ENCODE assay signal across 24 cellular contexts in genomic region chr6:95636552-95637376, GRCh38.
"Had no signal": no experiment of that assay in that cellular context is flagged by ENCODE, and none has a peak within 500 bp of the region (broad histone marks: within the 10 kb centered on the region; RNA-seq: fewer than 3 reads in every experiment).

No MANE protein-coding gene starts in this region.

- H3K4me3 ChIP-seq: ascending aorta, breast epithelium, gastrocnemius medialis, left ventricle myocardium inferior, pancreas, skin epidermis, suprapubic skin had no signal

- H3K9me3 ChIP-seq: ascending aorta, breast epithelium, gastrocnemius medialis, pancreas, suprapubic skin had no signal

- DNase-seq: activated CD4-positive, alpha-beta T cell treated with anti-CD3 and anti-CD28 coated beads, Interleukin-2, amount 50 U/mL, for 1 hour; activated CD8-positive, alpha-beta memory T cell treated with anti-CD3 and anti-CD28 coated beads for 24 hours; activated gamma-delta T cell treated with Interleukin-2 at 50 U/mL for 16 hours; activated naive CD8-positive, alpha-beta T cell treated with anti-CD3 and anti-CD28 coated beads, Interleukin-2, amount 10 ng/mL, durations not matched to agents 7 days and 5 days; cerebellar nuclear complex; gastrocnemius medialis; islet precursor cell; left ventricle myocardium inferior; naive B cell; retina; stimulated activated CD4-positive, alpha-beta T cell treated with anti-CD3 and anti-CD28 coated beads, Interleukin-15, amount 100 ng/mL, for 24 hours; stimulated activated CD4-positive, alpha-beta T cell treated with anti-CD3 and anti-CD28 coated beads, Interleukin-4, amount 100 ng/mL, for 1 hour; stimulated activated naive CD4-positive, alpha-beta T cell treated with Interleukin-2 at 50 U/mL for 16 hours; T-cell; T-helper 9 cell had no signal

- H3K27me3 ChIP-seq: ascending aorta, breast epithelium, gastrocnemius medialis, pancreas, suprapubic skin had no signal

- H3K4me3 Mint-ChIP-seq: activated naive CD8-positive, alpha-beta T cell treated with anti-CD3 and anti-CD28 coated beads, Interleukin-2, amount 10 ng/mL, durations not matched to agents 7 days and 5 days; dendritic cell treated with granulocyte-macrophage colony-stimulating factor and Interleukin-4, amounts not matched to agents 40 ng/mL and 50 ng/mL, for 4 days; naive B cell; T-cell; type B pancreatic cell had no signal

- ATAC-seq: activated CD4-positive, CD25-positive, alpha-beta regulatory T cell treated with anti-CD3 and anti-CD28 coated beads, Interleukin-2, amount 50 U/mL, for 24 hours; gastrocnemius medialis; pancreas; T-cell had no signal

- H3K36me3 Mint-ChIP-seq: activated naive CD8-positive, alpha-beta T cell treated with anti-CD3 and anti-CD28 coated beads, Interleukin-2, amount 10 ng/mL, durations not matched to agents 7 days and 5 days; T-cell; type B pancreatic cell had no signal

- H3K4me1 ChIP-seq: ascending aorta, breast epithelium, gastrocnemius medialis, left ventricle myocardium inferior, pancreas, suprapubic skin had no signal

- H3K27ac Mint-ChIP-seq: activated naive CD8-positive, alpha-beta T cell treated with anti-CD3 and anti-CD28 coated beads, Interleukin-2, amount 10 ng/mL, durations not matched to agents 7 days and 5 days; dendritic cell treated with granulocyte-macrophage colony-stimulating factor and Interleukin-4, amounts not matched to agents 40 ng/mL and 50 ng/mL, for 4 days; naive B cell; T-cell; type B pancreatic cell had no signal

- H3K4me1 Mint-ChIP-seq: activated naive CD8-positive, alpha-beta T cell treated with anti-CD3 and anti-CD28 coated beads, Interleukin-2, amount 10 ng/mL, durations not matched to agents 7 days and 5 days; naive B cell; T-cell had no signal

- H3K27me3 Mint-ChIP-seq: activated naive CD8-positive, alpha-beta T cell treated with anti-CD3 and anti-CD28 coated beads, Interleukin-2, amount 10 ng/mL, durations not matched to agents 7 days and 5 days; dendritic cell treated with granulocyte-macrophage colony-stimulating factor and Interleukin-4, amounts not matched to agents 40 ng/mL and 50 ng/mL, for 4 days; naive B cell; type B pancreatic cell had no signal

- H3K27ac ChIP-seq: ascending aorta, breast epithelium, epithelial cell of prostate, gastrocnemius medialis, left ventricle myocardium inferior, pancreas, skin epidermis, suprapubic skin had no signal

- H3K36me3 ChIP-seq: ascending aorta, breast epithelium, gastrocnemius medialis, left ventricle myocardium inferior, pancreas, suprapubic skin had no signal
